ENCODE assay signal across 1 cellular context in the genomic region with DNA sequence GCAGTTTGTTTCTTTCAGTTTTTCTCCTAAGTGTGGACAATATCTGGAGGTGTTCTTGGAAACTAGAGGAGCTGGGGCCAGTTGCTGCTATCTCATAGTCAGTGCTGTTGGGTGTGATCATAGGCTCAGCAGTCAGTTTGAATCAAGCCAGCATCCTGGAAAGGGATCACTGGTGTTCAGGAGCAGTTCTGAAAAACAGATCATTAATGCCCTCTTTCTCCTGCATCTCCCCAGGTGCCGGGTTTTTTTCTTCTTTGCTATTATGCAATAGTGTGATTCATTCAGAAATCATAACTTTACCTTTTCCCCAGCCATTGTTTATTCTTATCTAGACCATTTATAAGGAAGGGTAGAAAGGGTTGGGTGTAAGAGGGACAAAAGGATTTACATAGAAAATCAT.
TF ChIP-seq lines count a peak whose summit lies in the region.

No MANE protein-coding gene starts in this region.

TF ChIP-seq in IMR-90, 13 proteins besides CTCF, POLR2A, EP300 and RAD21:
- TF ChIP-seq RFX5 (IDR thresholded peaks at IDR 0.05; ENCODE audit: low read depth, low read length) (no peak), CEBPB (IDR thresholded peaks at IDR 0.05; ENCODE audit: low read depth, low read length) (peak; percentile 67)
TF ChIP-seq in IMR-90: peak in this region for 1.
